ENCODE assay signal across 8 cellular contexts in the genomic region with DNA sequence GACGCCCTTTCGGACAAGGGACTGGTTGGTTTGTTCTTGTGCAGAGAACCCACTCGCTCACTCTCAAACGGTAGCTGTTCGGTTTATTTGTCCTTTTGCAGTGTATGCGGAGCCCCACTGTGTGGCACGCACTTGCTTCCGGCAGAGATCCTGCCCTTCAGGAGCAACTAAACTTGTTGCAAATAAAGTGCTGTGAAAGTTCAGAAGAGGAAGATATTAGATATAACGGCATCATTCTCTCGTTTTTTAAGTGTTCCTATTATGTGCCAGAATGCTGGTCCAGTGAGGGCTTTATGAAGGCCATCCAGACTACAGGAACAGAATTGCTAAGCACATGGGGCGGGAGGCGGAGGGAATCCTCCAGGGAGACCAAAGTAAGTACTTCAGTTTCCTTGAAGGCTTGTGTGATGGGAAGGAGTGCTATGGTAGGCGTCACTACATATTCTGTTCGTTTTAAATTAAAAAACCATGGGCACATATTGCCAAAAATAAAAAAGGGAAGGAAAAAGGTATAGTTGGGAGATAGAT. TPM values are rescaled to one million over a fixed set of nuclear protein-coding genes. Genes with fewer than 3 reads are reported as not detected.
DNase-seq lines count a peak whose midpoint lies in the region; ATAC-seq and TF ChIP-seq lines count a peak whose summit lies in the region.

No MANE protein-coding gene starts in this region.

- DNase-seq in activated CD4-positive, alpha-beta T cell treated with anti-CD3 and anti-CD28 coated beads, Interleukin-2, amount 10 ng/mL, durations not matched to agents 7 days and 5 days, result no peak
- DNase-seq in activated CD4-positive, alpha-beta T cell treated with anti-CD3 and anti-CD28 coated beads for 4 hours, result no peak
- DNase-seq in H4 (ENCODE audit: low spot score) (peak; percentile 5), LHCN-M2 (ENCODE audit: low read depth) (peak; percentile 57), left cardiac atrium (peak; percentile 45), retinal pigment epithelial cell (ENCODE audit: low read depth) (peak; percentile 11), T1000 (lab: John Stamatoyannopoulos, UW) (no peak)

- H3K36me3 Mint-ChIP-seq in activated CD4-positive, alpha-beta T cell treated with anti-CD3 and anti-CD28 coated beads, Interleukin-2, amount 10 ng/mL, durations not matched to agents 7 days and 5 days (ENCODE audit: low read depth), result peaks cover 37% of the 10 kb centered on the region
- H3K36me3 Mint-ChIP-seq in activated T-helper 17 cell treated with anti-CD3 and anti-CD28 coated beads, Interleukin-2, amount 50 U/mL, for 72 hours (ENCODE audit: low read depth), result peaks cover 84% of the 10 kb centered on the region

- peaks cover 64% of the 10 kb centered on the region for H3K4me1 Mint-ChIP-seq in activated CD4-positive, alpha-beta T cell treated with anti-CD3 and anti-CD28 coated beads, Interleukin-2, amount 10 ng/mL, durations not matched to agents 7 days and 5 days
- H3K4me1 Mint-ChIP-seq in activated T-helper 17 cell treated with anti-CD3 and anti-CD28 coated beads, Interleukin-2, amount 50 U/mL, for 72 hours, result peaks cover 42% of the 10 kb centered on the region

- no peak for TF ChIP-seq CTCF in retinal pigment epithelial cell (conservative IDR thresholded peaks at IDR 0.05; ENCODE audit: low read depth, low read length)

- peak overlapping the region; percentile 97 for H3K4me3 Mint-ChIP-seq in activated CD4-positive, alpha-beta T cell treated with anti-CD3 and anti-CD28 coated beads, Interleukin-2, amount 10 ng/mL, durations not matched to agents 7 days and 5 days
- peak overlapping the region; percentile 91 for H3K4me3 Mint-ChIP-seq in activated T-helper 17 cell treated with anti-CD3 and anti-CD28 coated beads, Interleukin-2, amount 50 U/mL, for 72 hours

- intact Hi-C loops in left cardiac atrium (cut with DNase I), result no loop called here

- POLR2A ChIA-PET in activated CD4-positive, alpha-beta T cell treated with anti-CD3 and anti-CD28 coated beads, Interleukin-2, amount 10 ng/mL, durations not matched to agents 7 days and 5 days (lab: Charles Lee), result no interaction called here

- peak overlapping the region; percentile 94 for H3K4me3 ChIP-seq in retinal pigment epithelial cell (ENCODE audit: low read length)

- CTCF ChIA-PET in activated CD4-positive, alpha-beta T cell treated with anti-CD3 and anti-CD28 coated beads, Interleukin-2, amount 10 ng/mL, durations not matched to agents 7 days and 5 days (lab: Charles Lee), result interaction anchor here (0.6 to 1.0 kb wide), 2 partner anchors 8 to 29 kb away, joined by 3 read pairs; no protein-coding TSS in a partner anchor

- H3K27ac Mint-ChIP-seq in activated CD4-positive, alpha-beta T cell treated with anti-CD3 and anti-CD28 coated beads, Interleukin-2, amount 10 ng/mL, durations not matched to agents 7 days and 5 days, result peak overlapping the region; percentile 97
- H3K27ac Mint-ChIP-seq in activated T-helper 17 cell treated with anti-CD3 and anti-CD28 coated beads, Interleukin-2, amount 50 U/mL, for 72 hours, result peak overlapping the region; percentile 91

- no peaks in the 10 kb centered on the region for H3K27me3 Mint-ChIP-seq in activated CD4-positive, alpha-beta T cell treated with anti-CD3 and anti-CD28 coated beads, Interleukin-2, amount 10 ng/mL, durations not matched to agents 7 days and 5 days
- no peaks in the 10 kb centered on the region for H3K27me3 Mint-ChIP-seq in activated T-helper 17 cell treated with anti-CD3 and anti-CD28 coated beads, Interleukin-2, amount 50 U/mL, for 72 hours

- peak; percentile 67 for ATAC-seq in activated T-helper 17 cell treated with anti-CD3 and anti-CD28 coated beads, Interleukin-2, amount 50 U/mL, for 72 hours (replicated peaks)
- ATAC-seq in left cardiac atrium, result peak; percentile 46 to 52

- no peaks in the 10 kb centered on the region for H3K9me3 Mint-ChIP-seq in activated CD4-positive, alpha-beta T cell treated with anti-CD3 and anti-CD28 coated beads, Interleukin-2, amount 10 ng/mL, durations not matched to agents 7 days and 5 days
- no peaks in the 10 kb centered on the region for H3K9me3 Mint-ChIP-seq in activated T-helper 17 cell treated with anti-CD3 and anti-CD28 coated beads, Interleukin-2, amount 50 U/mL, for 72 hours

RNA-seq across cellular contexts. Expression of gene ERLIN1, which starts 0.5 kb away (rescaled TPM):
- 10 to 100 TPM; 14.1 to 18.7 TPM for total RNA-seq in activated CD4-positive, alpha-beta T cell treated with anti-CD3 and anti-CD28 coated beads, Interleukin-2, amount 10 ng/mL, durations not matched to agents 7 days and 5 days
- total RNA-seq in H4 (2014; rRNA removed; shearing (Covaris generic)), result 37.3 and 42.5 TPM in 2 replicates
- total RNA-seq in LHCN-M2 (2014; rRNA removed) (74.7 and 75.7 TPM in 2 replicates), left cardiac atrium (10 to 100 TPM; 12.4 to 13.5 TPM)
- polyA plus RNA-seq in LHCN-M2 (2012), result 51.8 TPM
- total RNA-seq in activated T-helper 17 cell treated with anti-CD3 and anti-CD28 coated beads, Interleukin-2, amount 50 U/mL, for 72 hours, result 10 to 100 TPM; 12.1 to 19.1 TPM

RNA-seq across cellular contexts. Expression of gene CHUK, which starts 43.1 kb away (rescaled TPM):
- total RNA-seq in activated CD4-positive, alpha-beta T cell treated with anti-CD3 and anti-CD28 coated beads, Interleukin-2, amount 10 ng/mL, durations not matched to agents 7 days and 5 days, result 10 to 100 TPM; 24.1 to 24.6 TPM
- 17.9 and 20.1 TPM in 2 replicates for total RNA-seq in H4 (2014; rRNA removed; shearing (Covaris generic))
- total RNA-seq in LHCN-M2 (2014; rRNA removed) (34.9 and 36.3 TPM in 2 replicates), left cardiac atrium (10 to 100 TPM; 10.4 to 13.5 TPM)
- 9.0 TPM for polyA plus RNA-seq in LHCN-M2 (2012)
- 10 to 100 TPM; 17.4 to 32.2 TPM for total RNA-seq in activated T-helper 17 cell treated with anti-CD3 and anti-CD28 coated beads, Interleukin-2, amount 50 U/mL, for 72 hours

Comparison
In these comparisons a context has a peak if more than half of its experiments do, and no peak if none do; other contexts are left out.
1. DNase-seq: peak in H4 (single experiment), LHCN-M2 (single experiment), left cardiac atrium (single experiment) and retinal pigment epithelial cell (single experiment); none in activated CD4-positive, alpha-beta T cell treated with anti-CD3 and anti-CD28 coated beads, Interleukin-2, amount 10 ng/mL, durations not matched to agents 7 days and 5 days (single experiment), activated CD4-positive, alpha-beta T cell treated with anti-CD3 and anti-CD28 coated beads for 4 hours (0 of 2) and T1000 (single experiment).